In genomic region chr15:44485880-44486279, GRCh38 we compare ENCODE assay signal across 26 cellular contexts. TPM values are rescaled to one million over a fixed set of nuclear protein-coding genes. Genes with fewer than 3 reads are reported as not detected.
A peak's percentile ranks its signal among the peaks of the same experiment; 100 is the strongest.
DNase-seq lines count a peak whose midpoint lies in the region; ATAC-seq and FAIRE-seq lines count a peak whose summit lies in the region.
"Had no signal": no experiment of that assay in that cellular context is flagged by ENCODE, and none has a peak within 500 bp of the region (broad histone marks: within the 10 kb centered on the region; RNA-seq: fewer than 3 reads in every experiment).

No MANE protein-coding gene starts in this region.

- no peak for DNase-seq in activated naive CD8-positive, alpha-beta T cell treated with anti-CD3 and anti-CD28 coated beads for 36 hours
- DNase-seq in activated naive CD8-positive, alpha-beta T cell treated with anti-CD3 and anti-CD28 coated beads, Interleukin-2, amount 50 U/mL, for 24 hours: no peak
- DNase-seq in stimulated activated effector memory CD8-positive, alpha-beta T cell treated with anti-CD3 and anti-CD28 coated beads, Interleukin-12 subunit alpha, Interleukin-12 subunit beta, amount 100 ng/mL, for 72 hours (ENCODE audit: low spot score in 2 of 2): no peak
- DNase-seq in kidney glomerular epithelial cell (lab: John Stamatoyannopoulos, UW): no peak
- no peak for DNase-seq in stimulated activated CD4-positive, alpha-beta T cell treated with anti-CD3 and anti-CD28 coated beads, Interleukin-12 subunit alpha, Interleukin-12 subunit beta, amount 100 ng/mL, for 4 hours
- DNase-seq: Caco-2; CD4-positive, alpha-beta memory T cell; DMS79; EL; GF-D8; Karpas-422; NCI-H1092; NCI-H1417 treated with DMSO at 0.1 percent for 48 hours; NCI-H1694 treated with DMSO at 0.1 percent for 48 hours; NCI-H2081; NCI-H2227 treated with DMSO at 0.1 percent for 48 hours; NCI-H69; RPMI8226; SHP77 had no signal

- FAIRE-seq in G401.6 (lab: Jason Lieb, UNC): peak; percentile 8
- FAIRE-seq: A204.1, GM12891, H1, HepG2 had no signal

- H3K27me3 Mint-ChIP-seq in activated naive CD8-positive, alpha-beta T cell treated with anti-CD3 and anti-CD28 coated beads for 36 hours: no peaks in the 10 kb centered on the region
- H3K27me3 Mint-ChIP-seq in activated naive CD8-positive, alpha-beta T cell treated with anti-CD3 and anti-CD28 coated beads, Interleukin-2, amount 50 U/mL, for 24 hours: no peaks in the 10 kb centered on the region
- no peaks in the 10 kb centered on the region for H3K27me3 Mint-ChIP-seq in activated T-helper 17 cell treated with anti-CD3 and anti-CD28 coated beads, Interleukin-2, amount 50 U/mL, for 72 hours
- H3K27me3 Mint-ChIP-seq: CD4-positive, alpha-beta memory T cell had no signal

- peaks cover 27% of the 10 kb centered on the region for H3K36me3 Mint-ChIP-seq in activated naive CD8-positive, alpha-beta T cell treated with anti-CD3 and anti-CD28 coated beads for 36 hours
- peaks cover 28% of the 10 kb centered on the region for H3K36me3 Mint-ChIP-seq in activated naive CD8-positive, alpha-beta T cell treated with anti-CD3 and anti-CD28 coated beads, Interleukin-2, amount 50 U/mL, for 24 hours (ENCODE audit: low read depth)
- peaks cover 71% of the 10 kb centered on the region for H3K36me3 Mint-ChIP-seq in activated T-helper 17 cell treated with anti-CD3 and anti-CD28 coated beads, Interleukin-2, amount 50 U/mL, for 72 hours (ENCODE audit: low read depth)
- H3K36me3 Mint-ChIP-seq in stimulated activated effector memory CD8-positive, alpha-beta T cell treated with anti-CD3 and anti-CD28 coated beads, Interleukin-12 subunit alpha, Interleukin-12 subunit beta, amount 100 ng/mL, for 72 hours: peaks cover 66% of the 10 kb centered on the region

- ATAC-seq in activated naive CD8-positive, alpha-beta T cell treated with anti-CD3 and anti-CD28 coated beads, Interleukin-2, amount 50 U/mL, for 24 hours: no peak
- ATAC-seq in activated T-helper 17 cell treated with anti-CD3 and anti-CD28 coated beads, Interleukin-2, amount 50 U/mL, for 72 hours (replicated peaks): no peak
- no peak for ATAC-seq in stimulated activated effector memory CD8-positive, alpha-beta T cell treated with anti-CD3 and anti-CD28 coated beads, Interleukin-12 subunit alpha, Interleukin-12 subunit beta, amount 100 ng/mL, for 72 hours
- ATAC-seq: HCT116, HepG2 had no signal

- H3K27ac Mint-ChIP-seq in activated naive CD8-positive, alpha-beta T cell treated with anti-CD3 and anti-CD28 coated beads for 36 hours: peak overlapping the region; percentile 76
- H3K27ac Mint-ChIP-seq in activated naive CD8-positive, alpha-beta T cell treated with anti-CD3 and anti-CD28 coated beads, Interleukin-2, amount 50 U/mL, for 24 hours: no peak overlapping the region
- peak overlapping the region; percentile 56 for H3K27ac Mint-ChIP-seq in activated T-helper 17 cell treated with anti-CD3 and anti-CD28 coated beads, Interleukin-2, amount 50 U/mL, for 72 hours
- peak overlapping the region; percentile 3 for H3K27ac Mint-ChIP-seq in stimulated activated effector memory CD8-positive, alpha-beta T cell treated with anti-CD3 and anti-CD28 coated beads, Interleukin-12 subunit alpha, Interleukin-12 subunit beta, amount 100 ng/mL, for 72 hours

- H3K4me3 Mint-ChIP-seq in activated naive CD8-positive, alpha-beta T cell treated with anti-CD3 and anti-CD28 coated beads for 36 hours: no peak overlapping the region
- no peak overlapping the region for H3K4me3 Mint-ChIP-seq in activated naive CD8-positive, alpha-beta T cell treated with anti-CD3 and anti-CD28 coated beads, Interleukin-2, amount 50 U/mL, for 24 hours
- H3K4me3 Mint-ChIP-seq in activated T-helper 17 cell treated with anti-CD3 and anti-CD28 coated beads, Interleukin-2, amount 50 U/mL, for 72 hours: no peak overlapping the region
- H3K4me3 Mint-ChIP-seq in stimulated activated effector memory CD8-positive, alpha-beta T cell treated with anti-CD3 and anti-CD28 coated beads, Interleukin-12 subunit alpha, Interleukin-12 subunit beta, amount 100 ng/mL, for 72 hours: no peak overlapping the region
- H3K4me3 Mint-ChIP-seq: CD4-positive, alpha-beta memory T cell had no signal

- no peaks in the 10 kb centered on the region for H3K9me3 Mint-ChIP-seq in activated naive CD8-positive, alpha-beta T cell treated with anti-CD3 and anti-CD28 coated beads for 36 hours
- H3K9me3 Mint-ChIP-seq in activated naive CD8-positive, alpha-beta T cell treated with anti-CD3 and anti-CD28 coated beads, Interleukin-2, amount 50 U/mL, for 24 hours: no peaks in the 10 kb centered on the region
- H3K9me3 Mint-ChIP-seq in activated T-helper 17 cell treated with anti-CD3 and anti-CD28 coated beads, Interleukin-2, amount 50 U/mL, for 72 hours: no peaks in the 10 kb centered on the region
- H3K9me3 Mint-ChIP-seq in stimulated activated effector memory CD8-positive, alpha-beta T cell treated with anti-CD3 and anti-CD28 coated beads, Interleukin-12 subunit alpha, Interleukin-12 subunit beta, amount 100 ng/mL, for 72 hours: no peaks in the 10 kb centered on the region

- H3K4me1 Mint-ChIP-seq in activated naive CD8-positive, alpha-beta T cell treated with anti-CD3 and anti-CD28 coated beads for 36 hours: peaks cover 38% of the 10 kb centered on the region
- peaks cover 31% of the 10 kb centered on the region for H3K4me1 Mint-ChIP-seq in activated naive CD8-positive, alpha-beta T cell treated with anti-CD3 and anti-CD28 coated beads, Interleukin-2, amount 50 U/mL, for 24 hours
- peaks cover 25% of the 10 kb centered on the region for H3K4me1 Mint-ChIP-seq in activated T-helper 17 cell treated with anti-CD3 and anti-CD28 coated beads, Interleukin-2, amount 50 U/mL, for 72 hours
- H3K4me1 Mint-ChIP-seq in stimulated activated effector memory CD8-positive, alpha-beta T cell treated with anti-CD3 and anti-CD28 coated beads, Interleukin-12 subunit alpha, Interleukin-12 subunit beta, amount 100 ng/mL, for 72 hours: peaks cover 39% of the 10 kb centered on the region

RNA-seq across cellular contexts. Expression of gene EIF3J, which starts 51.1 kb away (rescaled TPM):
- total RNA-seq in activated naive CD8-positive, alpha-beta T cell treated with anti-CD3 and anti-CD28 coated beads for 36 hours: 100 to 1,000 TPM; 187 to 194 TPM
- total RNA-seq in activated T-helper 17 cell treated with anti-CD3 and anti-CD28 coated beads, Interleukin-2, amount 50 U/mL, for 72 hours: 10 to 100 TPM; 43.5 to 99.1 TPM

RNA-seq across cellular contexts. Expression of gene CTDSPL2, which starts 58.5 kb away (rescaled TPM):
- 10 to 100 TPM; 79.9 to 85.4 TPM for total RNA-seq in activated naive CD8-positive, alpha-beta T cell treated with anti-CD3 and anti-CD28 coated beads for 36 hours
- total RNA-seq in activated T-helper 17 cell treated with anti-CD3 and anti-CD28 coated beads, Interleukin-2, amount 50 U/mL, for 72 hours: 100 to 1,000 TPM in 1 of 2 donors, 10 to 100 TPM in 1; 60.3 to 100 TPM
